1 cellular context compared by ENCODE assay signal in genomic region chr12:116924558-116925453, GRCh38.
A peak's percentile ranks its signal among the peaks of the same experiment; 100 is the strongest.
TF ChIP-seq lines count a peak whose summit lies in the region.

No MANE protein-coding gene starts in this region.

TF ChIP-seq in HepG2, 621 proteins besides CTCF, POLR2A, EP300 and RAD21:
- peak; percentile 26; the same call in 1 of the 2 replicates for TF ChIP-seq NFE2L2 (IDR thresholded peaks at IDR 0.05; ENCODE audit: low read length)
- TF ChIP-seq SAP130 (CRISPR knock-in tag; IDR thresholded peaks at IDR 0.05; ENCODE audit: low read depth): peak; percentile 25; the same call in 1 of the 2 replicates
- no peak for TF ChIP-seq ZNF678 (CRISPR knock-in tag; IDR thresholded peaks at IDR 0.05)
- TF ChIP-seq MLX (CRISPR knock-in tag; IDR thresholded peaks at IDR 0.05): no peak
- peak; percentile 81 for TF ChIP-seq FOSL2 (CRISPR knock-in tag; IDR thresholded peaks at IDR 0.05)
- no peak for TF ChIP-seq ZBTB43 (CRISPR knock-in tag; conservative IDR thresholded peaks at IDR 0.05)
- TF ChIP-seq NFE2 (CRISPR knock-in tag; IDR thresholded peaks at IDR 0.05): peak; percentile 51; the same call in 1 of the 2 replicates
- no peak for TF ChIP-seq ZSCAN12 (CRISPR knock-in tag; IDR thresholded peaks at IDR 0.05)
